In the genomic region with DNA sequence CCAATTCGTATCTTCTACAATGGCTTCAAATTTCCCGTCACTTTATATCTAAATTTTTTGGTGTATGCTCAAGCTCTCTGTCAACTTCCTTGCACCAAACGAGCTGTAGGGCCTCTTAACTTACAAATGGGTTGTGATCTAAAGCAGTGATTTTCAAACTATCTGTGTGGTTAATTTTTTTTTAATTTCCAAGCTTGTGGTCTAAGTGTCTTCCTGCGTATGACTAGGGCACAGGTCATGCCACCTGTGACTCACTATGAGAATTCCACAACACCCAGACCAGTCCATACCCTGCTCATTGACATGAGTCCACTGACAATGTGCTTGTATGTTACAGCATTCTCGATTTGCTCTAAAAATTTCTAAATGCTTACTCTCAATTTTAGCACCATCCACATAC, we compare ENCODE assay signal across 2 cellular contexts. TPM values are rescaled to one million over a fixed set of nuclear protein-coding genes. Genes with fewer than 3 reads are reported as not detected.
"Had no signal": no experiment of that assay in that cellular context is flagged by ENCODE, and none has a peak within 500 bp of the region (broad histone marks: within the 10 kb centered on the region; RNA-seq: fewer than 3 reads in every experiment).

No MANE protein-coding gene starts in this region.

RNA-seq across cellular contexts. Expression of a gene that starts 49.2 kb away (rescaled TPM):
- total RNA-seq: activated naive CD4-positive, alpha-beta T cell treated with anti-CD3 and anti-CD28 coated beads for 36 hours; T-helper 1 cell treated with Interleukin-12 subunit alpha and Interleukin-12 subunit beta and Interleukin-4 antibody, amounts not matched to agents 30 ng/mL and 1 ng/mL, for 36 hours had no signal
